In genomic region chr4:7358100-7358735, GRCh38 we compare ENCODE assay signal across 10 cellular contexts.
DNase-seq lines count a peak whose midpoint lies in the region; ATAC-seq and TF ChIP-seq lines count a peak whose summit lies in the region.
"Had no signal": no experiment of that assay in that cellular context is flagged by ENCODE, and none has a peak within 500 bp of the region (broad histone marks: within the 10 kb centered on the region; RNA-seq: fewer than 3 reads in every experiment).

No MANE protein-coding gene starts in this region.

- no peaks in the 10 kb centered on the region for H3K27me3 Mint-ChIP-seq in WTC11 (ENCODE audit: low read depth)
- H3K27me3 Mint-ChIP-seq: dendritic cell treated with granulocyte-macrophage colony-stimulating factor and Interleukin-4, amounts not matched to agents 40 ng/mL and 50 ng/mL, for 4 days had no signal

- H3K9me3 Mint-ChIP-seq in WTC11, result no peaks in the 10 kb centered on the region
- H3K9me3 Mint-ChIP-seq: dendritic cell treated with granulocyte-macrophage colony-stimulating factor and Interleukin-4, amounts not matched to agents 40 ng/mL and 50 ng/mL, for 4 days had no signal

- no peak overlapping the region for H3K4me3 Mint-ChIP-seq in WTC11
- H3K4me3 Mint-ChIP-seq: dendritic cell treated with granulocyte-macrophage colony-stimulating factor and Interleukin-4, amounts not matched to agents 40 ng/mL and 50 ng/mL, for 4 days had no signal

- H3K36me3 Mint-ChIP-seq in WTC11, result no peaks in the 10 kb centered on the region

- no peaks in the 10 kb centered on the region for H3K9me3 ChIP-seq in BE2C
- H3K9me3 ChIP-seq: prostate gland had no signal

- TF ChIP-seq CTCF in WTC11 (IDR thresholded peaks at IDR 0.05), result no peak
- no peak for TF ChIP-seq CTCF in BE2C (IDR thresholded peaks at IDR 0.05; ENCODE audit: low read depth, low read length)

- POLR2A ChIA-PET in WTC11 (lab: Charles Lee), result no interaction called here

- CTCF ChIA-PET in WTC11 (lab: Charles Lee), result no interaction called here

- peaks cover 28% of the 10 kb centered on the region for H3K4me1 ChIP-seq in BE2C
- H3K4me1 ChIP-seq: prostate gland had no signal

- no peaks in the 10 kb centered on the region for H3K4me1 Mint-ChIP-seq in WTC11

- DNase-seq in Ammon's horn (ENCODE audit: low spot score) (peak; percentile 59), NCI-H2196 (lab: John Stamatoyannopoulos, UW; ENCODE audit: unreplicated experiment) (peak; percentile 54), dermis blood vessel endothelial cell (peak; percentile 50), myocyte (ENCODE audit: low read depth) (peak; percentile 90), NCI-H187 (lab: John Stamatoyannopoulos, UW) (no peak), WTC11 (ENCODE audit: low spot score) (no peak), BE2C (no peak), NCI-H774 (lab: John Stamatoyannopoulos, UW) (no peak)

- no peak overlapping the region for H3K4me3 ChIP-seq in BE2C (ENCODE audit: low read depth, low read length)
- H3K4me3 ChIP-seq: prostate gland had no signal

- no peaks in the 10 kb centered on the region for H3K27me3 ChIP-seq in BE2C

- H3K27ac Mint-ChIP-seq in WTC11, result no peak overlapping the region
- H3K27ac Mint-ChIP-seq: dendritic cell treated with granulocyte-macrophage colony-stimulating factor and Interleukin-4, amounts not matched to agents 40 ng/mL and 50 ng/mL, for 4 days had no signal

- no peak for ATAC-seq in WTC11

- H3K36me3 ChIP-seq in BE2C, result no peaks in the 10 kb centered on the region
- H3K36me3 ChIP-seq: prostate gland had no signal

TF ChIP-seq in WTC11, 78 proteins besides CTCF, POLR2A, EP300 and RAD21:
- TF ChIP-seq CDX4 (CRISPR knock-in tag; IDR thresholded peaks at IDR 0.05; ENCODE audit: borderline replicate concordance) (no peak), ZNF138 (CRISPR knock-in tag; conservative IDR thresholded peaks at IDR 0.05) (no peak), ZMAT4 (CRISPR knock-in tag; IDR thresholded peaks at IDR 0.05) (no peak), FOXJ3 (CRISPR knock-in tag; IDR thresholded peaks at IDR 0.05; ENCODE audit: borderline replicate concordance) (no peak), ZNF121 (CRISPR knock-in tag; IDR thresholded peaks at IDR 0.05) (no peak), ZNF532 (CRISPR knock-in tag; IDR thresholded peaks at IDR 0.05; ENCODE audit: borderline replicate concordance) (no peak), GRHL2 (CRISPR knock-in tag; IDR thresholded peaks at IDR 0.05; ENCODE audit: insufficient replicate concordance, severe bottlenecking) (no peak), CBFB (CRISPR knock-in tag; IDR thresholded peaks at IDR 0.05; ENCODE audit: low read depth) (no peak), IRF1 (CRISPR knock-in tag; IDR thresholded peaks at IDR 0.05) (no peak), JUN (CRISPR knock-in tag; IDR thresholded peaks at IDR 0.05) (no peak), FOXK1 (CRISPR knock-in tag; IDR thresholded peaks at IDR 0.05) (no peak), MYBL2 (CRISPR knock-in tag; IDR thresholded peaks at IDR 0.05) (no peak), ZNF232 (CRISPR knock-in tag; IDR thresholded peaks at IDR 0.05) (no peak), ATF3 (CRISPR knock-in tag; conservative IDR thresholded peaks at IDR 0.05) (no peak)

Comparison
In these comparisons a context has a peak if more than half of its experiments do, and no peak if none do; other contexts are left out.
1. DNase-seq: peak in Ammon's horn (single experiment), NCI-H2196 (single experiment), dermis blood vessel endothelial cell (single experiment) and myocyte (single experiment); none in NCI-H187 (0 of 2), WTC11 (single experiment), BE2C (single experiment) and NCI-H774 (single experiment).